ENCODE assay signal across 16 cellular contexts in genomic region chr9:19442240-19442639, GRCh38. TPM values are rescaled to one million over a fixed set of nuclear protein-coding genes. Genes with fewer than 3 reads are reported as not detected.
DNase-seq lines count a peak whose midpoint lies in the region; ATAC-seq and TF ChIP-seq lines count a peak whose summit lies in the region.
"Had no signal": no experiment of that assay in that cellular context is flagged by ENCODE, and none has a peak within 500 bp of the region (broad histone marks: within the 10 kb centered on the region; RNA-seq: fewer than 3 reads in every experiment).

No MANE protein-coding gene starts in this region.

- CTCF ChIA-PET in activated naive CD4-positive, alpha-beta T cell treated with anti-CD3 and anti-CD28 coated beads for 36 hours (lab: Charles Lee) = interaction anchor here (1.0 to 1.2 kb wide), 2 partner anchors 15 to 29 kb away, joined by 3 to 4 read pairs; no protein-coding TSS in a partner anchor
- CTCF ChIA-PET in activated B cell treated with CpG ODN at 0.5 μM for 24 hours (lab: Charles Lee) = interaction anchor here (1.0 to 2.2 kb wide), 2 partner anchors 14 to 23 kb away, joined by 3 to 11 read pairs; no protein-coding TSS in a partner anchor

- no peak overlapping the region for H3K4me3 Mint-ChIP-seq in activated naive CD4-positive, alpha-beta T cell treated with anti-CD3 and anti-CD28 coated beads for 36 hours
- H3K4me3 Mint-ChIP-seq in activated B cell treated with CpG ODN at 0.5 μM for 24 hours = peak overlapping the region; percentile 2
- H3K4me3 Mint-ChIP-seq in stimulated activated effector memory CD8-positive, alpha-beta T cell treated with anti-CD3 and anti-CD28 coated beads, Interleukin-12 subunit alpha, Interleukin-12 subunit beta, amount 100 ng/mL, for 72 hours = peak overlapping the region; percentile 52

- no peak for ATAC-seq in activated naive CD4-positive, alpha-beta T cell treated with anti-CD3 and anti-CD28 coated beads, Interleukin-2, amount 50 U/mL, for 72 hours
- ATAC-seq in GM21447 (IDR thresholded peaks at IDR 0.05; ENCODE audit: unreplicated experiment) (peak; percentile 2), activated B cell treated with CpG ODN at 0.5 μM for 24 hours (ENCODE audit: low read depth) (no peak), GM21381 (IDR thresholded peaks at IDR 0.05; ENCODE audit: unreplicated experiment) (no peak)
- ATAC-seq in stimulated activated effector memory CD8-positive, alpha-beta T cell treated with anti-CD3 and anti-CD28 coated beads, Interleukin-12 subunit alpha, Interleukin-12 subunit beta, amount 100 ng/mL, for 72 hours = no peak
- ATAC-seq: left ventricle myocardium superior, Panc1 had no signal

- H3K27me3 Mint-ChIP-seq in activated naive CD4-positive, alpha-beta T cell treated with anti-CD3 and anti-CD28 coated beads for 36 hours (ENCODE audit: low read depth) = no peaks in the 10 kb centered on the region
- H3K27me3 Mint-ChIP-seq in activated B cell treated with CpG ODN at 0.5 μM for 24 hours = no peaks in the 10 kb centered on the region

- no peak for DNase-seq in activated naive CD4-positive, alpha-beta T cell treated with anti-CD3 and anti-CD28 coated beads, Interleukin-2, amount 50 U/mL, for 72 hours (ENCODE audit: low spot score in 2 of 2)
- DNase-seq in activated naive CD4-positive, alpha-beta T cell treated with anti-CD3 and anti-CD28 coated beads for 36 hours = no peak
- DNase-seq in activated B cell treated with CpG ODN at 0.5 μM for 24 hours = no peak
- DNase-seq in stimulated activated effector memory CD8-positive, alpha-beta T cell treated with anti-CD3 and anti-CD28 coated beads, Interleukin-12 subunit alpha, Interleukin-12 subunit beta, amount 100 ng/mL, for 72 hours (ENCODE audit: low spot score in 2 of 2) = no peak
- no peak for DNase-seq in stimulated activated CD4-positive, alpha-beta T cell treated with anti-CD3 and anti-CD28 coated beads, Interleukin-2, amount 100 ng/mL, for 48 hours
- no peak for DNase-seq in SW 1271 (lab: John Stamatoyannopoulos, UW)
- DNase-seq: Caco-2; central memory CD4-positive, alpha-beta T cell; esophagus squamous epithelium; left ventricle myocardium superior; NCI-H1105 treated with DMSO at 0.1 percent for 48 hours; ovary; right lobe of liver had no signal

- intact Hi-C loops in activated naive CD4-positive, alpha-beta T cell treated with anti-CD3 and anti-CD28 coated beads for 36 hours (cut with micrococcal nuclease) = no loop called here
- intact Hi-C loops in activated B cell treated with CpG ODN at 0.5 μM for 24 hours (cut with micrococcal nuclease) = no loop called here

- H3K4me1 Mint-ChIP-seq in activated naive CD4-positive, alpha-beta T cell treated with anti-CD3 and anti-CD28 coated beads for 36 hours (ENCODE audit: low read depth) = peaks cover 17% of the 10 kb centered on the region
- peaks cover 14% of the 10 kb centered on the region for H3K4me1 Mint-ChIP-seq in activated B cell treated with CpG ODN at 0.5 μM for 24 hours
- peaks cover 9% of the 10 kb centered on the region for H3K4me1 Mint-ChIP-seq in stimulated activated effector memory CD8-positive, alpha-beta T cell treated with anti-CD3 and anti-CD28 coated beads, Interleukin-12 subunit alpha, Interleukin-12 subunit beta, amount 100 ng/mL, for 72 hours

- POLR2A ChIA-PET in activated B cell treated with CpG ODN at 0.5 μM for 24 hours (lab: Charles Lee) = interaction anchor here (1.6 kb wide), 1 partner anchor 62 kb away, joined by 6 read pairs; the partner anchor contains the start of gene RPS6

- TF ChIP-seq CTCF in activated B cell treated with CpG ODN at 0.5 μM for 24 hours (IDR thresholded peaks at IDR 0.05) = no peak

- peaks cover 0 to 10% of the 10 kb centered on the region in 2 donors for H3K36me3 Mint-ChIP-seq in activated naive CD4-positive, alpha-beta T cell treated with anti-CD3 and anti-CD28 coated beads, Interleukin-2, amount 50 U/mL, for 72 hours
- H3K36me3 Mint-ChIP-seq in activated naive CD4-positive, alpha-beta T cell treated with anti-CD3 and anti-CD28 coated beads for 36 hours (ENCODE audit: low read depth) = peaks cover 2% of the 10 kb centered on the region
- no peaks in the 10 kb centered on the region for H3K36me3 Mint-ChIP-seq in activated B cell treated with CpG ODN at 0.5 μM for 24 hours (ENCODE audit: low read depth)
- no peaks in the 10 kb centered on the region for H3K36me3 Mint-ChIP-seq in stimulated activated effector memory CD8-positive, alpha-beta T cell treated with anti-CD3 and anti-CD28 coated beads, Interleukin-12 subunit alpha, Interleukin-12 subunit beta, amount 100 ng/mL, for 72 hours

- H3K9me3 Mint-ChIP-seq in activated naive CD4-positive, alpha-beta T cell treated with anti-CD3 and anti-CD28 coated beads, Interleukin-2, amount 50 U/mL, for 72 hours = no peaks in the 10 kb centered on the region
- H3K9me3 Mint-ChIP-seq in activated naive CD4-positive, alpha-beta T cell treated with anti-CD3 and anti-CD28 coated beads for 36 hours = no peaks in the 10 kb centered on the region
- no peaks in the 10 kb centered on the region for H3K9me3 Mint-ChIP-seq in activated B cell treated with CpG ODN at 0.5 μM for 24 hours
- H3K9me3 Mint-ChIP-seq in stimulated activated effector memory CD8-positive, alpha-beta T cell treated with anti-CD3 and anti-CD28 coated beads, Interleukin-12 subunit alpha, Interleukin-12 subunit beta, amount 100 ng/mL, for 72 hours = no peaks in the 10 kb centered on the region

- peak overlapping the region; percentile 50 to 84 for H3K27ac Mint-ChIP-seq in activated naive CD4-positive, alpha-beta T cell treated with anti-CD3 and anti-CD28 coated beads, Interleukin-2, amount 50 U/mL, for 72 hours
- H3K27ac Mint-ChIP-seq in activated naive CD4-positive, alpha-beta T cell treated with anti-CD3 and anti-CD28 coated beads for 36 hours = no peak overlapping the region
- peak overlapping the region; percentile 56 for H3K27ac Mint-ChIP-seq in activated B cell treated with CpG ODN at 0.5 μM for 24 hours
- peak overlapping the region; percentile 68 for H3K27ac Mint-ChIP-seq in stimulated activated effector memory CD8-positive, alpha-beta T cell treated with anti-CD3 and anti-CD28 coated beads, Interleukin-12 subunit alpha, Interleukin-12 subunit beta, amount 100 ng/mL, for 72 hours

RNA-seq across cellular contexts. Expression of gene ACER2, which starts 33.4 kb away (rescaled TPM):
- total RNA-seq in activated naive CD4-positive, alpha-beta T cell treated with anti-CD3 and anti-CD28 coated beads, Interleukin-2, amount 50 U/mL, for 72 hours = 1 to 10 TPM; 1.2 to 4.3 TPM
- total RNA-seq in activated naive CD4-positive, alpha-beta T cell treated with anti-CD3 and anti-CD28 coated beads for 36 hours = 1 to 10 TPM; 2.0 to 2.2 TPM
- 1.4 and 2.0 TPM in 2 replicates for total RNA-seq in activated B cell treated with CpG ODN at 0.5 μM for 24 hours
